8 cellular contexts compared by ENCODE assay signal in the genomic region with DNA sequence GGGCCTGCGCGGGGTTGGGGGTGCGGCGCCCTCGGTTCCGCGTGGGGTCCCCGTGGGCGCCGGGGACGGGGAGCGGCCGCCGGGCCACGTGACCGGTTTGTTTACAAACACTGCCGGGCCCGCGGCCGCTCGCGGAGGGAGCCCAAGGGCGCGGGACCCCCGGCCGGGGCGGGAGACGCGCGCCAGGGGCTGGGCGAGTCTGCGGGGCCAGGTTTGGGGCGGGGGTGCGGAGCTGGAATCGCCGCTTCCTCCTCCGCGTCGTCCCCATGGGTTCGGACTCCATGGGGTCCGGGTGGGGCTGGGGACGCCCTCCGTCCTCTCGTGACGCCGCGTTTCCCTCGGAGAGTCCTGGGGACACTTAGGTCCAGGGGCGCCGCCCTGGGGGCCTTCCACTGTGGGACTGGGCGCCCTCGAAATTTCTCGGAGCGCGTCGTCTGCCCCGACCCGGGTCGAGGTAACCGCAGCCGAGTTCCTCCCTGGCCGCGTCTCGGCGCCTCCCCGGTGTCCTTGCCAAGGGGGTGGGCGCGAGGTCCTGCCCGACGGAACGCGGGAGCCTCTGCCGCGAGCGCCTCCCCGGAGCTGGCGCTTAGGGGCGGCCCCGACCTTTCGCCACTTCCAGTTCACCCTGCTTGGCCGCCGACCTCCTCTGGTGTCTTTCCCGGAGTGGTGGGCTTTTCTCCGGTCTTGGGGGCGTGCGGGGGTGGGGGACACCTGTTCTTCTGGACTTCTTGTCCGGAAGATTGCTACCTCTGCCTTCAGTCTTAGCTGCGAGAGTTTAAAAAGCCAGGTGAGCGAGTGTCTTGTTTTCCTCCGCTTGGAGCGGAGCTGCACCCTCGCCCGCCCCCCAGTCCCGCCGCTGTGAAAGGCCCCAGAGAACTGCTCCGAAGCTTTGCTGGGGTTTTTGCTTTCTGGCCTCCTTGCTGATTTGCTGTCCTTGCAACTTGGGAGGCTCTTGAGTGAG. TPM values are rescaled to one million over a fixed set of nuclear protein-coding genes. Genes with fewer than 3 reads are reported as not detected.
A peak's percentile ranks its signal among the peaks of the same experiment; 100 is the strongest.
DNase-seq lines count a peak whose midpoint lies in the region; ATAC-seq and TF ChIP-seq lines count a peak whose summit lies in the region.

No MANE protein-coding gene starts in this region.

- no peaks in the 10 kb centered on the region for H3K27me3 Mint-ChIP-seq in T-cell
- H3K27me3 Mint-ChIP-seq in central memory CD8-positive, alpha-beta T cell, result no peaks in the 10 kb centered on the region

- H3K27ac Mint-ChIP-seq in T-cell, result peak overlapping the region; percentile 82 to 90
- peak overlapping the region; percentile 82 for H3K27ac Mint-ChIP-seq in central memory CD8-positive, alpha-beta T cell (ENCODE audit: low read depth)

- no peaks in the 10 kb centered on the region for H3K36me3 Mint-ChIP-seq in T-cell
- H3K36me3 Mint-ChIP-seq in central memory CD8-positive, alpha-beta T cell (ENCODE audit: insufficient read depth), result peaks cover 10% of the 10 kb centered on the region

- H3K4me1 Mint-ChIP-seq in T-cell, result peaks cover 79 to 82% (median 79%) of the 10 kb centered on the region in 3 donors
- peaks cover 60% of the 10 kb centered on the region for H3K4me1 Mint-ChIP-seq in central memory CD8-positive, alpha-beta T cell

- ATAC-seq in HG02759 (IDR thresholded peaks at IDR 0.05; ENCODE audit: unreplicated experiment), result peak; percentile 3
- peak in 2 of 4 experiments; percentile 4 to 7 for ATAC-seq in T-cell (replicated peaks in 1 of 4)
- ATAC-seq in central memory CD8-positive, alpha-beta T cell (replicated peaks; ENCODE audit: extremely low read depth, poor library complexity, severe bottlenecking), result no peak
- peak; percentile 17 for ATAC-seq in left colon
- ATAC-seq in GM18520 (IDR thresholded peaks at IDR 0.05; ENCODE audit: unreplicated experiment), result no peak

- peak; percentile 48 for DNase-seq in GM10266 (ENCODE audit: extremely low spot score)
- peak in 16 of 34 experiments; percentile 8 to 48 (median 23) for DNase-seq in T-cell
- DNase-seq in central memory CD8-positive, alpha-beta T cell (ENCODE audit: low spot score in 2 of 2), result no peak
- peak; percentile 37 to 63 for DNase-seq in left colon
- peak; percentile 32 for DNase-seq in stimulated activated CD4-positive, alpha-beta T cell treated with anti-CD3 and anti-CD28 coated beads, Interleukin-4, amount 100 ng/mL, for 1 hour
- no peak for DNase-seq in LoVo (ENCODE audit: low spot score)

- peak overlapping the region; percentile 91 to 93 (median 91) for H3K4me3 Mint-ChIP-seq in T-cell
- peak overlapping the region; percentile 86 for H3K4me3 Mint-ChIP-seq in central memory CD8-positive, alpha-beta T cell

- no peaks in the 10 kb centered on the region for H3K9me3 Mint-ChIP-seq in T-cell
- H3K9me3 Mint-ChIP-seq in central memory CD8-positive, alpha-beta T cell, result no peaks in the 10 kb centered on the region

- intact Hi-C loops in left colon (cut with DNase I, micrococcal nuclease), result loop anchor here in 1 of 2 donors (5.0 kb wide), 1 partner anchor 35 kb away; no protein-coding TSS in a partner anchor

- POLR2A ChIA-PET in T-cell (lab: Charles Lee), result interaction anchor here (0.6 to 1.1 kb wide), 4 partner anchors 10 to 1074 kb away, joined by 3 to 8 read pairs (median 4); no protein-coding TSS in a partner anchor

- TF ChIP-seq CTCF in GM10266 (IDR thresholded peaks at IDR 0.05; ENCODE audit: control insufficient read depth, insufficient read depth, low read depth, missing control alignments), result no peak

- CTCF ChIA-PET in T-cell (lab: Charles Lee), result interaction anchor here (0.5 to 1.7 kb wide), 5 partner anchors 8 to 107 kb away, joined by 3 to 6 read pairs (median 4); no protein-coding TSS in a partner anchor

RNA-seq across cellular contexts. Expression of gene YPEL2, which starts 0.8 kb away (rescaled TPM):
- total RNA-seq in T-cell (10 to 100 TPM; 29.7 to 58.5 (median 52.0) TPM), left colon (10 to 100 TPM; 25.8 to 27.2 TPM)

Comparison
In these comparisons a context has a peak if more than half of its experiments do, and no peak if none do; other contexts are left out.
1. DNase-seq: peak in GM10266 (single experiment), left colon (2 of 2) and stimulated activated CD4-positive, alpha-beta T cell treated with anti-CD3 and anti-CD28 coated beads, Interleukin-4, amount 100 ng/mL, for 1 hour (single experiment); none in central memory CD8-positive, alpha-beta T cell (0 of 2) and LoVo (single experiment).
2. ATAC-seq: peak in HG02759 (single experiment) and left colon (single experiment); none in central memory CD8-positive, alpha-beta T cell (single experiment) and GM18520 (single experiment).